8 cellular contexts compared by ENCODE assay signal in the genomic region with DNA sequence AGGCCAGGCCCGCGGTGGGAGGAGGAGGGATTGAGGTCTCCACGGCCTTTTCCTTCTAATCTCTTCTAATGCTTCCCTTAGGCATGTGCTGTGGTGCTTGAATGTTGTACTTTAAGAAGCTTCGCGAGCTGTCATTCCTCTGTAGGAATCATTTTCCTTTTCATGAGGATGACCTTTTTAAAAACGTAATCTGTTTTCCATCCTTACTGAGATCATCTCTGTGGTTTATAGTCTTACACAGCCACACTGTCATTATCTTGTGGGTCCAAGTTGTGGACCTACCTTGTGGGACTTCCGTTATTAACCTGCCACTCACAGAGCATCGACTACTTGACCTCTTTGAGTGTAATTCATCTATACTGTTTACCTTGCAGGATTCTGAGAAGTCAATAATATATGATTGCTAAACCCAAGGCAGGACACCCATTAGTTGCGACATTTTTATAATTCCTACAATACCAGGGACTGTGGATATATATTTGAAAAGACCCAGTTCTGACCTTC. TPM values are rescaled to one million over a fixed set of nuclear protein-coding genes. Genes with fewer than 3 reads are reported as not detected.
DNase-seq lines count a peak whose midpoint lies in the region; ATAC-seq and TF ChIP-seq lines count a peak whose summit lies in the region.

No MANE protein-coding gene starts in this region.

- no peaks in the 10 kb centered on the region for H3K9me3 ChIP-seq in sigmoid colon

- DNase-seq in GM12864 (ENCODE audit: low read depth) = no peak
- no peak for DNase-seq in RWPE1 (ENCODE audit: low spot score)
- peak; percentile 25 for DNase-seq in fibroblast of peridontal ligament (ENCODE audit: extremely low read depth)
- DNase-seq in sigmoid colon = no peak
- no peak for DNase-seq in DMS79 treated with DMSO at 0.1 percent for 48 hours (lab: John Stamatoyannopoulos, UW)
- no peak for DNase-seq in stimulated activated CD4-positive, alpha-beta T cell treated with anti-CD3 and anti-CD28 coated beads, Interleukin-2, amount 100 ng/mL, for 48 hours

- H3K4me3 ChIP-seq in GM12864 (ENCODE audit: low read depth, low read length) (peak overlapping the region; percentile 62), sigmoid colon (peak overlapping the region; percentile 62 to 77 (median 76))

- no peaks in the 10 kb centered on the region for H3K27me3 ChIP-seq in sigmoid colon

- intact Hi-C loops in sigmoid colon (cut with DNase I) = no loop called here

- WGBS in sigmoid colon, 2 donors = 6 to 25% methylated on average over 9 of the region's 9 CpGs

- peaks cover 0 to 2% (median 0%) of the 10 kb centered on the region in 4 donors for H3K36me3 ChIP-seq in sigmoid colon

- CTCF ChIA-PET in RWPE1 (lab: Yijun Ruan, JAX) = interaction anchor here (0.7 kb wide), 1 partner anchor 40 kb away, joined by 3 read pairs; no protein-coding TSS in a partner anchor

- ATAC-seq in GM21737 (IDR thresholded peaks at IDR 0.05; ENCODE audit: unreplicated experiment) (no peak), GM21515 (IDR thresholded peaks at IDR 0.05; ENCODE audit: unreplicated experiment) (no peak)

- no peak for TF ChIP-seq EP300 in sigmoid colon (IDR thresholded peaks at IDR 0.05)

- H3K4me1 ChIP-seq in sigmoid colon = peaks cover 0 to 29% (median 14%) of the 10 kb centered on the region in 4 donors

- no peak for TF ChIP-seq POLR2A in sigmoid colon (IDR thresholded peaks at IDR 0.05)

- POLR2A ChIA-PET in RWPE1 (lab: Yijun Ruan, JAX; ENCODE audit: low non-redundant PET) = interaction anchor here (0.5 kb wide), 1 partner anchor 642 kb away, joined by 3 read pairs; no protein-coding TSS in a partner anchor

- H3K27ac ChIP-seq in RWPE1 (peak overlapping the region; percentile 67), sigmoid colon (peak overlapping the region; percentile 85 to 90 (median 85))

- no peak for TF ChIP-seq CTCF in GM12864 (IDR thresholded peaks at IDR 0.05; ENCODE audit: low read depth, low read length, missing control alignments)
- TF ChIP-seq CTCF in RWPE1 (conservative IDR thresholded peaks at IDR 0.05; ENCODE audit: low read depth) = no peak
- no peak for TF ChIP-seq CTCF in sigmoid colon (IDR thresholded peaks at IDR 0.05)

RNA-seq across cellular contexts. Expression of a gene that starts 0.7 kb away (rescaled TPM):
- 10 to 100 TPM; 25.0 to 54.6 (median 38.2) TPM for total RNA-seq in sigmoid colon
- 1 to 10 TPM in 2 of 3 donors, not detected in 1; 4.2 to 4.9 TPM for polyA plus RNA-seq in sigmoid colon

RNA-seq across cellular contexts. Expression of a gene that starts 0.9 kb away (rescaled TPM):
- total RNA-seq in sigmoid colon = 1 to 10 TPM; 1.8 to 7.7 (median 4.5) TPM
- 1 to 10 TPM; 1.6 to 3.0 (median 2.4) TPM for polyA plus RNA-seq in sigmoid colon

RNA-seq across cellular contexts. Expression of a gene that starts 34.2 kb away (rescaled TPM):
- total RNA-seq in sigmoid colon = 1 to 10 TPM in 2 of 4 donors, under 1 TPM in 2; 0.49 to 1.9 (median 1.4) TPM
- polyA plus RNA-seq in sigmoid colon = under 1 TPM in 2 of 3 donors, not detected in 1; under 0.01 to 0.10 TPM
